8 cellular contexts compared by ENCODE assay signal in genomic region chr14:39491134-39491541, GRCh38. TPM values are rescaled to one million over a fixed set of nuclear protein-coding genes. Genes with fewer than 3 reads are reported as not detected.
A peak's percentile ranks its signal among the peaks of the same experiment; 100 is the strongest.
DNase-seq lines count a peak whose midpoint lies in the region; ATAC-seq and TF ChIP-seq lines count a peak whose summit lies in the region.

No MANE protein-coding gene starts in this region.

- intact Hi-C loops in natural killer cell (cut with micrococcal nuclease), result no loop called here

- H3K27ac Mint-ChIP-seq in natural killer cell (no peak overlapping the region), nephron (peak overlapping the region; percentile 56 to 89 (median 69))
- no peak overlapping the region for H3K27ac Mint-ChIP-seq in natural killer cell treated with Interleukin-12 subunit alpha and Interleukin-12 subunit beta and Interleukin-15 and Interleukin-18, amount 100 ng/mL, for 72 hours

- no peak overlapping the region for H3K4me3 ChIP-seq in choroid plexus epithelial cell (ENCODE audit: low read depth, low read length)

- H3K4me3 Mint-ChIP-seq in natural killer cell, result no peak overlapping the region
- H3K4me3 Mint-ChIP-seq in natural killer cell treated with Interleukin-12 subunit alpha and Interleukin-12 subunit beta and Interleukin-15 and Interleukin-18, amount 100 ng/mL, for 72 hours, result no peak overlapping the region
- H3K4me3 Mint-ChIP-seq in nephron, result peak overlapping the region; percentile 3 to 17 (median 5)

- TF ChIP-seq CTCF in natural killer cell (IDR thresholded peaks at IDR 0.05), result peak; percentile 65
- peak; percentile 34 for TF ChIP-seq CTCF in choroid plexus epithelial cell (conservative IDR thresholded peaks at IDR 0.05; ENCODE audit: low read depth, low read length)
- peak; percentile 50 to 71 (median 56) for TF ChIP-seq CTCF in nephron (IDR thresholded peaks at IDR 0.05; ENCODE audit: unreplicated experiment in 3 of 3)

- no peaks in the 10 kb centered on the region for H3K36me3 Mint-ChIP-seq in natural killer cell
- no peaks in the 10 kb centered on the region for H3K36me3 Mint-ChIP-seq in natural killer cell treated with Interleukin-12 subunit alpha and Interleukin-12 subunit beta and Interleukin-15 and Interleukin-18, amount 100 ng/mL, for 72 hours
- peaks cover 11% of the 10 kb centered on the region for H3K36me3 Mint-ChIP-seq in nephron (ENCODE audit: low read depth)

- ATAC-seq in natural killer cell, result no peak
- ATAC-seq in natural killer cell treated with Interleukin-12 subunit alpha and Interleukin-12 subunit beta and Interleukin-15 and Interleukin-18, amount 100 ng/mL, for 72 hours, result no peak
- no peak for ATAC-seq in HG02981 (IDR thresholded peaks at IDR 0.05; ENCODE audit: unreplicated experiment)
- ATAC-seq in GM18861 (IDR thresholded peaks at IDR 0.05; ENCODE audit: unreplicated experiment), result no peak

- DNase-seq in natural killer cell, result no peak
- no peak for DNase-seq in natural killer cell treated with Interleukin-12 subunit alpha and Interleukin-12 subunit beta and Interleukin-15 and Interleukin-18, amount 100 ng/mL, for 72 hours (ENCODE audit: low spot score)
- peak; percentile 48 for DNase-seq in NCI-H226
- peak; percentile 53 for DNase-seq in choroid plexus epithelial cell (ENCODE audit: low read depth)
- DNase-seq in SKM-1 treated with dmso at 0.1 percent for 144 hours (lab: John Stamatoyannopoulos, UW; ENCODE audit: unreplicated experiment), result no peak

- H3K27me3 Mint-ChIP-seq in natural killer cell (ENCODE audit: low read depth in 2 of 2) (peaks cover 0 to 9% of the 10 kb centered on the region in 2 donors), nephron (ENCODE audit: low read depth) (peaks cover 5% of the 10 kb centered on the region)
- H3K27me3 Mint-ChIP-seq in natural killer cell treated with Interleukin-12 subunit alpha and Interleukin-12 subunit beta and Interleukin-15 and Interleukin-18, amount 100 ng/mL, for 72 hours, result peaks cover 0 to 4% of the 10 kb centered on the region in 2 donors

- H3K4me1 Mint-ChIP-seq in natural killer cell (no peaks in the 10 kb centered on the region), nephron (peaks cover 13% of the 10 kb centered on the region)
- no peaks in the 10 kb centered on the region for H3K4me1 Mint-ChIP-seq in natural killer cell treated with Interleukin-12 subunit alpha and Interleukin-12 subunit beta and Interleukin-15 and Interleukin-18, amount 100 ng/mL, for 72 hours (ENCODE audit: low read depth in 2 of 2)

- no peaks in the 10 kb centered on the region for H3K9me3 Mint-ChIP-seq in natural killer cell
- peaks cover 4% of the 10 kb centered on the region for H3K9me3 Mint-ChIP-seq in natural killer cell treated with Interleukin-12 subunit alpha and Interleukin-12 subunit beta and Interleukin-15 and Interleukin-18, amount 100 ng/mL, for 72 hours
- peaks cover 12% of the 10 kb centered on the region for H3K9me3 Mint-ChIP-seq in nephron

RNA-seq across cellular contexts. Expression of gene FBXO33, which starts 58.9 kb away (rescaled TPM):
- total RNA-seq in natural killer cell, result 10 to 100 TPM; 45.7 to 54.1 (median 50.2) TPM
- 10 to 100 TPM; 16.3 to 17.9 TPM for total RNA-seq in natural killer cell treated with Interleukin-12 subunit alpha and Interleukin-12 subunit beta and Interleukin-15 and Interleukin-18, amount 100 ng/mL, for 72 hours

Comparison
In these comparisons a context has a peak if more than half of its experiments do, and no peak if none do; other contexts are left out.
1. DNase-seq: peak in NCI-H226 (single experiment) and choroid plexus epithelial cell (single experiment); none in natural killer cell (single experiment), natural killer cell treated with Interleukin-12 subunit alpha and Interleukin-12 subunit beta and Interleukin-15 and Interleukin-18, amount 100 ng/mL, for 72 hours (single experiment) and SKM-1 treated with dmso at 0.1 percent for 144 hours (single experiment).
2. H3K27ac Mint-ChIP-seq: peak in nephron (3 of 3); none in natural killer cell (0 of 2) and natural killer cell treated with Interleukin-12 subunit alpha and Interleukin-12 subunit beta and Interleukin-15 and Interleukin-18, amount 100 ng/mL, for 72 hours (0 of 2).
3. H3K4me3 Mint-ChIP-seq: peak in nephron (3 of 3); none in natural killer cell (single experiment) and natural killer cell treated with Interleukin-12 subunit alpha and Interleukin-12 subunit beta and Interleukin-15 and Interleukin-18, amount 100 ng/mL, for 72 hours (single experiment).
4. Peak in every context shown above with its lines, with median percentiles within 50 percentile points of each other: CTCF ChIP-seq.